Comparison of ENCODE assay signal across 8 cellular contexts in the genomic region with DNA sequence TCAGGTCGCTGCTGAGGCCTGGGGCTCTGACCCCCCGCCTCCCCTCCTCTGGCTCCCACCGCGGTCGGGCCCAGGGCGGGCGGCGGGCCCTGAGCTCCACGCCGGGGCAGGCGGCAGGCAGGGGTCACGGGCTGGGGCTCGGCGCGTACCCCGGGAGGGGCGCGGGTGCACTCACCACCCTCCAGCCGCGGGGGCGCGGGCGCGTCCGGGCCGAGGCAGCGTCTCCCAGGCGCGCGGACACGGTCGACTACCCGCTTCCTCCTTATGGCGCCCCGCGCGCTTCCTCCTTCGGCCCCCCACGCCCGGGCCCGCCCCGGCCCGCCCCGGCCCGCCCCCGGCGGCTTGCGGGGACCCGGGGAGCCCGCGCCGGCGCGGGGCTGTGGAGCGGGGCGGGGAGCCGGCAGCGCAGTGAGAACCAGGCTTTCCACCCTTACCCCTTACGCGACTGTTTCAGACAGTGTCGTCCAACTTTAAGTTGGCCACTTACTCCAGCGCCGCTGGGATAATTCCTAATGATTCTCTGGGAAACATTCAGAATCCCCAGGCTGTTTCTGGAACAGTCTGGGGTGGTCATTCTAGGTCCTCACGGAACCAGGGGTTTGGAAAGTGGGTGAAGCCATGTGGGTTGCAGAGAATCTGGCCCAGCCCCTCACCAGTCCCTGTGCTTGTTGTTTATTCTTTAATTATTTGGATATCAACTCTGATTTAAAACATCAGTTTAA. TPM values are rescaled to one million over a fixed set of nuclear protein-coding genes. Genes with fewer than 3 reads are reported as not detected.
DNase-seq lines count a peak whose midpoint lies in the region; ATAC-seq and TF ChIP-seq lines count a peak whose summit lies in the region.

Gene BID (minus strand): TSS at position 264 of the 722 bp plus-strand sequence. CDS start 24,353 bp downstream, outside the sequence.

- in situ Hi-C loops in Caki2 (cut with HindIII; ENCODE audit: low pct_unique_long_range_greater_than_20kb, low sequenced_read_pairs), result no loop called here

- ATAC-seq in GM21723 (IDR thresholded peaks at IDR 0.05; ENCODE audit: unreplicated experiment) (peak; percentile 32), HG02571 (IDR thresholded peaks at IDR 0.05; ENCODE audit: unreplicated experiment) (no peak)

- peak within 1 kb of the TSS; percentile 66 for H3K27ac Mint-ChIP-seq in glutamatergic neuron (ENCODE audit: unreplicated experiment)
- H3K27ac Mint-ChIP-seq in osteocyte (ENCODE audit: unreplicated experiment), result no peak within 1 kb of the TSS

- H3K4me1 Mint-ChIP-seq in glutamatergic neuron (ENCODE audit: low read depth, unreplicated experiment), result peaks cover 11% of the 10 kb centered on the region
- peaks cover 21% of the 10 kb centered on the region for H3K4me1 Mint-ChIP-seq in osteocyte (ENCODE audit: unreplicated experiment)

- TF ChIP-seq CTCF in glutamatergic neuron (IDR thresholded peaks at IDR 0.05; ENCODE audit: partially characterized antibody, unreplicated experiment) (no peak), osteocyte (IDR thresholded peaks at IDR 0.05) (no peak)

- H3K36me3 Mint-ChIP-seq in glutamatergic neuron (ENCODE audit: unreplicated experiment) (no peaks in the 10 kb centered on the region), osteocyte (ENCODE audit: unreplicated experiment) (no peaks in the 10 kb centered on the region)

- DNase-seq in Caki2 (ENCODE audit: low read depth) (no peak), NCI-H2227 treated with DMSO at 0.1 percent for 48 hours (lab: John Stamatoyannopoulos, UW) (peak; percentile 3), glutamatergic neuron (no peak), osteocyte (ENCODE audit: extremely low spot score, unreplicated experiment) (no peak), SK-N-DZ (ENCODE audit: low spot score) (no peak)
- DNase-seq in activated naive CD4-positive, alpha-beta T cell treated with anti-CD3 and anti-CD28 coated beads, Interleukin-2, amount 50 U/mL, for 16 hours, result peak; percentile 42

- H3K4me3 Mint-ChIP-seq in glutamatergic neuron (ENCODE audit: unreplicated experiment) (peak within 1 kb of the TSS; percentile 79), osteocyte (ENCODE audit: unreplicated experiment) (peak within 1 kb of the TSS; percentile 66)

- H3K27me3 Mint-ChIP-seq in glutamatergic neuron (ENCODE audit: unreplicated experiment) (peaks cover 10% of the 10 kb centered on the region), osteocyte (ENCODE audit: unreplicated experiment) (no peaks in the 10 kb centered on the region)

- H3K9me3 Mint-ChIP-seq in glutamatergic neuron (ENCODE audit: unreplicated experiment) (peaks cover 8% of the 10 kb centered on the region), osteocyte (ENCODE audit: unreplicated experiment) (no peaks in the 10 kb centered on the region)

RNA-seq across cellular contexts. Expression of gene BID, which starts in this region (rescaled TPM):
- 167 and 198 TPM in 2 replicates for total RNA-seq in Caki2 (2014; rRNA removed; shearing (Covaris generic); ENCODE audit: low replicate concordance)
- total RNA-seq in glutamatergic neuron (ENCODE audit: unreplicated experiment) (18.5 TPM), osteocyte (8.4 and 11.6 TPM in 2 replicates)
- 91.3 and 98.4 TPM in 2 replicates for polyA plus RNA-seq in SK-N-DZ (2014; cell fraction: cytosol; rRNA removed)
- 69.5 and 119 TPM in 2 replicates for polyA plus RNA-seq in SK-N-DZ (2014; cell fraction: nucleus; rRNA removed)

Comparison
In these comparisons a context has a peak if more than half of its experiments do, and no peak if none do; other contexts are left out.
1. DNase-seq: peak in NCI-H2227 treated with DMSO at 0.1 percent for 48 hours (single experiment) and activated naive CD4-positive, alpha-beta T cell treated with anti-CD3 and anti-CD28 coated beads, Interleukin-2, amount 50 U/mL, for 16 hours (single experiment); none in Caki2 (single experiment), glutamatergic neuron (single experiment), osteocyte (single experiment) and SK-N-DZ (single experiment).